Comparison of ENCODE assay signal across 1 cellular context in the genomic region with DNA sequence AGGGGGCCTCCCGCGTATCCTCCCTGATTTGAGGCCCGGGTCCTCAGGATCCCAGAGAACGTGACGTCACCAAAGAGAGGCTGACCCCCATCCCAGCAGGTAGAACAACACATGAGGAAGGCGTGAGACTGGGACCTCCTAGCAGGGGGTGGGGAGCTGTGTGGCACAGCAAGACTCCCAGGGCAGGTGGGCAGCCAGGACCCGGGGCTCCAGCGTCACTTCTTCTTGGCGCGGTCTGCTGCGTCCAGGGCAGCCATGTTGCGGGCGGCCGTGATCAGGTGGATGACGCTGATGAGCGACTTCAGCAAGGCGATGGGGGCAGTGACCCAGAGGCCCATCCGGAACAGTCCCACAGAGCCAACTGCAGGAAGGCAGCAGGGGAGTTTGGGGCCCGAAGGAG.
TF ChIP-seq lines count a peak whose summit lies in the region.

No MANE protein-coding gene starts in this region.

TF ChIP-seq in K562, 482 proteins besides CTCF, POLR2A, EP300 and RAD21:
- peak; percentile 21; the same call in 1 of the 2 replicates for TF ChIP-seq RBFOX2 (IDR thresholded peaks at IDR 0.05; ENCODE audit: low read depth, low read length)
- TF ChIP-seq, protein P1, sequence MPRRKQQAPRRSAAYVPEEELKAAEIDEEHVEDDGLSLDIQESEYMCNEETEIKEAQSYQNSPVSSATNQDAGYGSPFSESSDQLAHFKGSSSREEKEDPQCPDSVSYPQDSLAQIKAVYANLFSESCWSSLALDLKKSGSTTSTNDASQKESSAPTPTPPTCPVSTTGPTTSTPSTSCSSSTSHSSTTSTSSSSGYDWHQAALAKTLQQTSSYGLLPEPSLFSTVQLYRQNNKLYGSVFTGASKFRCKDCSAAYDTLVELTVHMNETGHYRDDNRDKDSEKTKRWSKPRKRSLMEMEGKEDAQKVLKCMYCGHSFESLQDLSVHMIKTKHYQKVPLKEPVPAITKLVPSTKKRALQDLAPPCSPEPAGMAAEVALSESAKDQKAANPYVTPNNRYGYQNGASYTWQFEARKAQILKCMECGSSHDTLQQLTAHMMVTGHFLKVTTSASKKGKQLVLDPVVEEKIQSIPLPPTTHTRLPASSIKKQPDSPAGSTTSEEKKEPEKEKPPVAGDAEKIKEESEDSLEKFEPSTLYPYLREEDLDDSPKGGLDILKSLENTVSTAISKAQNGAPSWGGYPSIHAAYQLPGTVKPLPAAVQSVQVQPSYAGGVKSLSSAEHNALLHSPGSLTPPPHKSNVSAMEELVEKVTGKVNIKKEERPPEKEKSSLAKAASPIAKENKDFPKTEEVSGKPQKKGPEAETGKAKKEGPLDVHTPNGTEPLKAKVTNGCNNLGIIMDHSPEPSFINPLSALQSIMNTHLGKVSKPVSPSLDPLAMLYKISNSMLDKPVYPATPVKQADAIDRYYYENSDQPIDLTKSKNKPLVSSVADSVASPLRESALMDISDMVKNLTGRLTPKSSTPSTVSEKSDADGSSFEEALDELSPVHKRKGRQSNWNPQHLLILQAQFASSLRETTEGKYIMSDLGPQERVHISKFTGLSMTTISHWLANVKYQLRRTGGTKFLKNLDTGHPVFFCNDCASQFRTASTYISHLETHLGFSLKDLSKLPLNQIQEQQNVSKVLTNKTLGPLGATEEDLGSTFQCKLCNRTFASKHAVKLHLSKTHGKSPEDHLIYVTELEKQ (CRISPR knock-in tag; IDR thresholded peaks at IDR 0.05) = no peak
TF ChIP-seq in K562: peak in this region for 1.
